Comparison of ENCODE assay signal across 16 cellular contexts in genomic region chr9:124652994-124653393, GRCh38.
A peak's percentile ranks its signal among the peaks of the same experiment; 100 is the strongest.
DNase-seq lines count a peak whose midpoint lies in the region; ATAC-seq and TF ChIP-seq lines count a peak whose summit lies in the region.
"Had no signal": no experiment of that assay in that cellular context is flagged by ENCODE, and none has a peak within 500 bp of the region (broad histone marks: within the 10 kb centered on the region; RNA-seq: fewer than 3 reads in every experiment).

No MANE protein-coding gene starts in this region.

- TF ChIP-seq POLR2A in breast epithelium (IDR thresholded peaks at IDR 0.05) = no peak

- H3K4me2 ChIP-seq in SK-N-SH = peak overlapping the region; percentile 8; the same call in 1 of the 2 replicates
- H3K4me2 ChIP-seq: BLaER1 treated with 17β-estradiol and CSF1 and Interleukin-3, amounts not matched to agents 10 nM and 100 nM; GM23338; KMS-11 had no signal

- H3K27ac Mint-ChIP-seq in MCF 10A (ENCODE audit: low read depth, unreplicated experiment) (peak overlapping the region; percentile 68), immature natural killer cell (peak overlapping the region; percentile 48 to 90 (median 78))
- H3K27ac Mint-ChIP-seq: GM23338 had no signal

- DNase-seq in MCF 10A (ENCODE audit: unreplicated experiment) (no peak), breast epithelium (ENCODE audit: low spot score in 2 of 2) (no peak), SK-N-SH (no peak), immature natural killer cell (peak; percentile 32 to 50 (median 47)), psoas muscle (no peak), inferior parietal cortex (ENCODE audit: extremely low spot score) (no peak), ecto neural progenitor cell (ENCODE audit: low spot score) (no peak)
- DNase-seq: MM.1S, NCI-H1105 treated with DMSO at 0.1 percent for 48 hours, NCI-H1930, NCI-H510A had no signal

- no peak overlapping the region for H3K4me3 ChIP-seq in breast epithelium
- no peak overlapping the region for H3K4me3 ChIP-seq in SK-N-SH (ENCODE audit: low read depth in 2 of 2, low read length in 1 of 2)
- no peak overlapping the region for H3K4me3 ChIP-seq in psoas muscle
- H3K4me3 ChIP-seq: BLaER1 treated with 17β-estradiol and CSF1 and Interleukin-3, amounts not matched to agents 10 nM and 100 nM; GM23338 had no signal

- CTCF ChIA-PET in MCF 10A (lab: Yijun Ruan, JAX) (interaction anchor here (0.7 to 4.6 kb wide), 8 partner anchors 9 to 234 kb away, joined by 3 to 33 read pairs (median 6); no protein-coding TSS in a partner anchor), SK-N-SH (lab: Yijun Ruan, JAX) (interaction anchor here (1.0 to 11.8 kb wide), 7 partner anchors 14 to 99 kb away, joined by 3 to 83 read pairs (median 4); no protein-coding TSS in a partner anchor)

- peaks cover 4% of the 10 kb centered on the region; the same call in 1 of the 2 replicates for H3K79me2 ChIP-seq in SK-N-SH (ENCODE audit: insufficient read depth)

- H3K4me1 ChIP-seq in breast epithelium = no peaks in the 10 kb centered on the region
- peaks cover 9 to 13% of the 10 kb centered on the region in 2 experiments; a peak in 3 of 4 replicates for H3K4me1 ChIP-seq in SK-N-SH (ENCODE audit: control insufficient read depth in 1 of 2, insufficient read depth in 2 of 2, low read depth in 1 of 2, low read length in 1 of 2)
- peaks cover 40% of the 10 kb centered on the region for H3K4me1 ChIP-seq in psoas muscle

- H3F3A ChIP-seq in SK-N-SH (replicated peaks; ENCODE audit: insufficient read depth) = no peaks in the 10 kb centered on the region

- no TSS peak for BruUV-seq in MCF 10A (replicated peaks; lab: Mats Ljungman, UMichigan)

- H3K27me3 ChIP-seq in breast epithelium (no peaks in the 10 kb centered on the region), SK-N-SH (ENCODE audit: insufficient read depth) (no peaks in the 10 kb centered on the region), psoas muscle (ENCODE audit: insufficient read depth in 3 of 3, low read length in 2 of 3) (no peaks in the 10 kb centered on the region)
- H3K27me3 ChIP-seq: BLaER1 treated with 17β-estradiol and CSF1 and Interleukin-3, amounts not matched to agents 10 nM and 100 nM had no signal

- H4K20me1 ChIP-seq in SK-N-SH (ENCODE audit: insufficient read depth) = no peaks in the 10 kb centered on the region
- H4K20me1 ChIP-seq: BLaER1 treated with 17β-estradiol and CSF1 and Interleukin-3, amounts not matched to agents 10 nM and 100 nM had no signal

- TF ChIP-seq EP300 in SK-N-SH (IDR thresholded peaks at IDR 0.05; ENCODE audit: borderline replicate concordance in 1 of 2, low read depth in 1 of 2, low read length in 1 of 2) = no peak

- no peak for TF ChIP-seq CTCF in MCF 10A (IDR thresholded peaks at IDR 0.05; ENCODE audit: unreplicated experiment)
- no peak for TF ChIP-seq CTCF in breast epithelium (IDR thresholded peaks at IDR 0.05)
- TF ChIP-seq CTCF in SK-N-SH (IDR thresholded peaks at IDR 0.05) = no peak
- TF ChIP-seq CTCF in psoas muscle (IDR thresholded peaks at IDR 0.05) = no peak

- TF ChIP-seq RAD21 in SK-N-SH (IDR thresholded peaks at IDR 0.05; ENCODE audit: low read length) = no peak

- ATAC-seq in psoas muscle (peak in 1 of 4 donors; percentile 6), HG03025 (IDR thresholded peaks at IDR 0.05; ENCODE audit: low FRiP score, unreplicated experiment) (no peak)
- ATAC-seq: GM23338 had no signal

- no peak overlapping the region for H2AFZ ChIP-seq in SK-N-SH (ENCODE audit: low read depth)
- H2AFZ ChIP-seq: GM23338 had no signal

- H3K27ac ChIP-seq in breast epithelium = no peak overlapping the region
- peak overlapping the region; percentile 54 to 70 for H3K27ac ChIP-seq in SK-N-SH (ENCODE audit: low read depth in 2 of 2, low read length in 1 of 2)
- peak overlapping the region; percentile 52 for H3K27ac ChIP-seq in psoas muscle
- H3K27ac ChIP-seq: 22Rv1; BLaER1 treated with 17β-estradiol and CSF1 and Interleukin-3, amounts not matched to agents 10 nM and 100 nM; KMS-11 had no signal

- H3K9me3 Mint-ChIP-seq in MCF 10A (ENCODE audit: unreplicated experiment) = no peaks in the 10 kb centered on the region
- H3K9me3 Mint-ChIP-seq in immature natural killer cell = no peaks in the 10 kb centered on the region
- H3K9me3 Mint-ChIP-seq: GM23338 had no signal

- H3K27me3 Mint-ChIP-seq in MCF 10A (ENCODE audit: insufficient read depth, unreplicated experiment) = no peaks in the 10 kb centered on the region
- peaks cover 0 to 3% (median 2%) of the 10 kb centered on the region in 3 donors for H3K27me3 Mint-ChIP-seq in immature natural killer cell (ENCODE audit: low read depth in 3 of 3)

- H3K36me3 ChIP-seq in breast epithelium (no peaks in the 10 kb centered on the region), SK-N-SH (replicated peaks in 1 of 2; ENCODE audit: control insufficient read depth in 1 of 2, insufficient read depth in 2 of 2, low read length in 1 of 2) (no peaks in the 10 kb centered on the region), psoas muscle (ENCODE audit: insufficient read depth in 1 of 2, low read depth in 1 of 2) (no peaks in the 10 kb centered on the region)
- H3K36me3 ChIP-seq: BLaER1 treated with 17β-estradiol and CSF1 and Interleukin-3, amounts not matched to agents 10 nM and 100 nM had no signal

- POLR2A ChIA-PET in MCF 10A (lab: Yijun Ruan, JAX) = interaction anchor here (0.6 to 3.2 kb wide), 17 partner anchors 9 to 208 kb away, joined by 3 to 37 read pairs (median 6); partner anchors contain the start of gene RPL35
- POLR2A ChIA-PET in SK-N-SH (lab: Yijun Ruan, JAX) = interaction anchor here (0.5 to 0.6 kb wide), 2 partner anchors 12 to 938 kb away, joined by 3 read pairs; no protein-coding TSS in a partner anchor

- H3K36me3 Mint-ChIP-seq in MCF 10A (ENCODE audit: insufficient read depth, unreplicated experiment) (no peaks in the 10 kb centered on the region), immature natural killer cell (no peaks in the 10 kb centered on the region)

- H3K4me1 Mint-ChIP-seq in MCF 10A (ENCODE audit: insufficient read depth, unreplicated experiment) (peaks cover 39% of the 10 kb centered on the region), immature natural killer cell (peaks cover 54 to 65% of the 10 kb centered on the region in 2 donors)

- H3K9me3 ChIP-seq in breast epithelium (no peaks in the 10 kb centered on the region), SK-N-SH (no peaks in the 10 kb centered on the region), psoas muscle (no peaks in the 10 kb centered on the region)

- WGBS in SK-N-SH (ENCODE audit: low lambda C conversion rate) = 91% methylated on average over 1 of the region's 1 CpG
- WGBS in psoas muscle, 3 donors = 75 to 92% (median 87%) methylated on average over 1 of the region's 1 CpG

- H3K4me3 Mint-ChIP-seq in MCF 10A (ENCODE audit: unreplicated experiment) = no peak overlapping the region
- H3K4me3 Mint-ChIP-seq in immature natural killer cell = peak overlapping the region; percentile 34 to 72 (median 47)
- H3K4me3 Mint-ChIP-seq: GM23338 had no signal

- H3K9me2 ChIP-seq in SK-N-SH = no peaks in the 10 kb centered on the region

- H3K9ac ChIP-seq in SK-N-SH = no peak overlapping the region; the same call in 1 of the 2 replicates
- H3K9ac ChIP-seq: BLaER1 treated with 17β-estradiol and CSF1 and Interleukin-3, amounts not matched to agents 10 nM and 100 nM; KMS-11 had no signal

- intact Hi-C loops in MCF 10A (cut with micrococcal nuclease) (no loop called here), breast epithelium (cut with DNase I; ENCODE audit: low total_unique reads) (no loop called here), psoas muscle (cut with DNase I) (no loop called here)

TF ChIP-seq in SK-N-SH, 30 proteins besides CTCF, POLR2A, EP300 and RAD21:
- TF ChIP-seq RFX5 (IDR thresholded peaks at IDR 0.05; ENCODE audit: low read length) (no peak), SIN3A (IDR thresholded peaks at IDR 0.05; ENCODE audit: borderline replicate concordance, low read depth, low read length) (no peak), TEAD4 (IDR thresholded peaks at IDR 0.05; ENCODE audit: borderline replicate concordance, insufficient read depth) (no peak), CHD2 (IDR thresholded peaks at IDR 0.05; ENCODE audit: low read length, partially characterized antibody) (no peak), POLR2AphosphoS5 (IDR thresholded peaks at IDR 0.05; ENCODE audit: low read depth, low read length) (no peak), TAF1 (IDR thresholded peaks at IDR 0.05; ENCODE audit: borderline replicate concordance, low read depth, low read length) (no peak), RCOR1 (IDR thresholded peaks at IDR 0.05; ENCODE audit: low read length) (no peak), TCF12 (IDR thresholded peaks at IDR 0.05) (no peak), NRF1 (IDR thresholded peaks at IDR 0.05; ENCODE audit: low read depth, low read length) (no peak), NFIC (IDR thresholded peaks at IDR 0.05; ENCODE audit: borderline replicate concordance) (no peak; the same call in 1 of the 2 replicates), MXI1 (IDR thresholded peaks at IDR 0.05; ENCODE audit: low read depth, low read length) (no peak), IRF3 (IDR thresholded peaks at IDR 0.05; ENCODE audit: low read depth, low read length) (no peak)
- TF ChIP-seq, protein P1, sequence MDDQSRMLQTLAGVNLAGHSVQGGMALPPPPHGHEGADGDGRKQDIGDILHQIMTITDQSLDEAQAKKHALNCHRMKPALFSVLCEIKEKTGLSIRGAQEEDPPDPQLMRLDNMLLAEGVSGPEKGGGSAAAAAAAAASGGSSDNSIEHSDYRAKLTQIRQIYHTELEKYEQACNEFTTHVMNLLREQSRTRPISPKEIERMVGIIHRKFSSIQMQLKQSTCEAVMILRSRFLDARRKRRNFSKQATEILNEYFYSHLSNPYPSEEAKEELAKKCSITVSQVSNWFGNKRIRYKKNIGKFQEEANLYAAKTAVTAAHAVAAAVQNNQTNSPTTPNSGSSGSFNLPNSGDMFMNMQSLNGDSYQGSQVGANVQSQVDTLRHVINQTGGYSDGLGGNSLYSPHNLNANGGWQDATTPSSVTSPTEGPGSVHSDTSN (IDR thresholded peaks at IDR 0.05) = no peak
- TF ChIP-seq, protein P2, sequence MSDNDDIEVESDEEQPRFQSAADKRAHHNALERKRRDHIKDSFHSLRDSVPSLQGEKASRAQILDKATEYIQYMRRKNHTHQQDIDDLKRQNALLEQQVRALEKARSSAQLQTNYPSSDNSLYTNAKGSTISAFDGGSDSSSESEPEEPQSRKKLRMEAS (IDR thresholded peaks at IDR 0.05; ENCODE audit: low read depth) = no peak

Comparison
In these comparisons a context has a peak if more than half of its experiments do, and no peak if none do; other contexts are left out.
1. DNase-seq: peak in immature natural killer cell (3 of 3); none in MCF 10A (single experiment), breast epithelium (0 of 2), SK-N-SH (single experiment), psoas muscle (0 of 2), inferior parietal cortex (single experiment) and ecto neural progenitor cell (single experiment).
2. H3K27ac ChIP-seq: peak in SK-N-SH (2 of 2) and psoas muscle (single experiment); none in breast epithelium (0 of 2).